Comparison of ENCODE assay signal across 1 cellular context in genomic region chr17:29682987-29683386, GRCh38.
TF ChIP-seq lines count a peak whose summit lies in the region.

No MANE protein-coding gene starts in this region.

TF ChIP-seq in GM12878, 131 proteins besides CTCF, POLR2A, EP300 and RAD21 (continued from another document):
- no peak for TF ChIP-seq POLR2AphosphoS2 (IDR thresholded peaks at IDR 0.05; ENCODE audit: low read depth, low read length)
- TF ChIP-seq ETV6 (conservative IDR thresholded peaks at IDR 0.05 in 1 of 2, IDR thresholded peaks at IDR 0.05 in 1 of 2; ENCODE audit: borderline replicate concordance in 1 of 2, low read depth in 1 of 2) = no peak
- TF ChIP-seq WRNIP1 (IDR thresholded peaks at IDR 0.05; ENCODE audit: borderline replicate concordance, low read depth, low read length) = no peak
- TF ChIP-seq BMI1 (IDR thresholded peaks at IDR 0.05; ENCODE audit: borderline replicate concordance) = no peak
- no peak for TF ChIP-seq E4F1 (IDR thresholded peaks at IDR 0.05; ENCODE audit: borderline replicate concordance, partially characterized antibody)
- TF ChIP-seq ZBTB11 (CRISPR knock-in tag; IDR thresholded peaks at IDR 0.05) = no peak
- TF ChIP-seq MYC (IDR thresholded peaks at IDR 0.05; ENCODE audit: insufficient read depth, insufficient read length, insufficient replicate concordance, low read length, severe bottlenecking) = no peak
- no peak for TF ChIP-seq IKZF1 (conservative IDR thresholded peaks at IDR 0.05)
- TF ChIP-seq RBBP5 (conservative IDR thresholded peaks at IDR 0.05) = no peak
- no peak for TF ChIP-seq IKZF2 (IDR thresholded peaks at IDR 0.05)
